36 cellular contexts compared by ENCODE assay signal in the genomic region with DNA sequence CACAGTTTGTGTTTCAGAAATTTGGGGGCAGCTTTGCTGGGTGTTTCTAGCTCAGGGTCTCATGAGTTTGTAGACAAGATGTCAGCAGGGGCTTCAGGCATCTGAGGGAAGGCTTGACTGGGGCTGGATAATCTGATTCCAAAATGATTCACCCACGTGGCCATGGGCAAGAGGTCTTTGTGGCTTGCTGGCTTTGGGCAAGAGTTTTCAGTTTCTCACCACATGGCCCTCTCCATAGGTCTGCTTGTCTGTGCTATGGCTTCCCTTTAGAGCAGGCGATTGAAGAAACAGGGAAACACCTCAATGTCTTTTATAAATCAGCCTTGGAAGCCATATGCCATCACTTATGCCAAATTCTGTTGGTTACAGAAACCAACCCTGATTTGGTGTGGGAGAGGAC.
"Had no signal": no experiment of that assay in that cellular context is flagged by ENCODE, and none has a peak within 500 bp of the region (broad histone marks: within the 10 kb centered on the region; RNA-seq: fewer than 3 reads in every experiment).

No MANE protein-coding gene starts in this region.

- FAIRE-seq: TTC549 had no signal

- ATAC-seq: activated CD8-positive, alpha-beta T cell treated with anti-CD3 and anti-CD28 coated beads for 36 hours; activated naive CD8-positive, alpha-beta T cell treated with anti-CD3 and anti-CD28 coated beads, Interleukin-2, amount 50 U/mL, for 24 hours; activated T-cell treated with anti-CD3 and anti-CD28 coated beads, Interleukin-2, amount 50 U/mL, for 4 hours; activated T-cell treated with anti-CD3 and anti-CD28 coated beads, Interleukin-2, amount 50 U/mL, for 72 hours; body of pancreas had no signal

- H3K27ac ChIP-seq: ascending aorta, body of pancreas, brain microvascular endothelial cell, breast epithelium, VCaP had no signal

- H3K27me3 ChIP-seq: ascending aorta, body of pancreas, brain microvascular endothelial cell, breast epithelium had no signal

- DNase-seq: activated B cell treated with CpG ODN at 0.5 μM for 24 hours; activated CD4-positive, alpha-beta memory T cell treated with anti-CD3 and anti-CD28 coated beads for 36 hours; activated CD4-positive, alpha-beta T cell treated with anti-CD3 and anti-CD28 coated beads for 4 hours; activated CD4-positive, alpha-beta T cell treated with anti-CD3 and anti-CD28 coated beads, Interleukin-2, amount 10 ng/mL, durations not matched to agents 24 days and 14 days; activated CD4-positive, alpha-beta T cell treated with anti-CD3 and anti-CD28 coated beads, Interleukin-2, amount 50 U/mL, for 1 hour; activated CD4-positive, alpha-beta T cell treated with anti-CD3 and anti-CD28 coated beads, Interleukin-2, amount 50 U/mL, for 4 hours; activated CD4-positive, CD25-positive, alpha-beta regulatory T cell treated with anti-CD3 and anti-CD28 coated beads, Interleukin-2, amount 50 U/mL, for 72 hours; activated CD8-positive, alpha-beta memory T cell treated with anti-CD3 and anti-CD28 coated beads, Interleukin-2, amount 50 U/mL, for 4 hours; activated CD8-positive, alpha-beta T cell treated with anti-CD3 and anti-CD28 coated beads for 36 hours; activated effector memory CD4-positive, alpha-beta T cell treated with Interleukin-2 at 50 U/mL for 16 hours; activated gamma-delta T cell; activated naive CD4-positive, alpha-beta T cell treated with Interleukin-2 at 50 U/mL for 16 hours; activated naive CD8-positive, alpha-beta T cell treated with anti-CD3 and anti-CD28 coated beads, Interleukin-2, amount 10 ng/mL, durations not matched to agents 7 days and 5 days; activated naive CD8-positive, alpha-beta T cell treated with anti-CD3 and anti-CD28 coated beads, Interleukin-2, amount 50 U/mL, for 24 hours; activated T-cell treated with anti-CD3 and anti-CD28 coated beads for 4 hours; activated T-cell treated with anti-CD3 and anti-CD28 coated beads, Interleukin-2, amount 50 U/mL, for 1 hour; activated T-cell treated with anti-CD3 and anti-CD28 coated beads, Interleukin-2, amount 50 U/mL, for 4 hours; activated T-cell treated with anti-CD3 and anti-CD28 coated beads, Interleukin-2, amount 50 U/mL, for 72 hours; amygdala; anterior cingulate cortex; body of pancreas; brain microvascular endothelial cell; central memory CD4-positive, alpha-beta T cell; T-helper 1 cell; T-helper 2 cell; T-helper 9 cell had no signal

- H3K36me3 ChIP-seq: breast epithelium had no signal

- H3K4me3 Mint-ChIP-seq: activated B cell treated with CpG ODN at 0.5 μM for 24 hours; activated CD4-positive, alpha-beta memory T cell treated with anti-CD3 and anti-CD28 coated beads for 36 hours; activated CD4-positive, alpha-beta T cell treated with anti-CD3 and anti-CD28 coated beads, Interleukin-2, amount 10 ng/mL, durations not matched to agents 24 days and 14 days; activated CD8-positive, alpha-beta T cell treated with anti-CD3 and anti-CD28 coated beads for 36 hours; activated naive CD4-positive, alpha-beta T cell treated with anti-CD3 and anti-CD28 coated beads, Interleukin-2, amount 50 U/mL, for 24 hours; activated naive CD8-positive, alpha-beta T cell; activated naive CD8-positive, alpha-beta T cell treated with anti-CD3 and anti-CD28 coated beads, Interleukin-2, amount 10 ng/mL, durations not matched to agents 7 days and 5 days; activated naive CD8-positive, alpha-beta T cell treated with anti-CD3 and anti-CD28 coated beads, Interleukin-2, amount 50 U/mL, for 24 hours; activated T-cell treated with anti-CD3 and anti-CD28 coated beads, Interleukin-2, amount 50 U/mL, for 4 hours; activated T-cell treated with anti-CD3 and anti-CD28 coated beads, Interleukin-2, amount 50 U/mL, for 72 hours; activated T-helper 1 cell treated with anti-CD3 and anti-CD28 coated beads, Interleukin-12 subunit alpha, Interleukin-12 subunit beta, Interleukin-2, Interleukin-4 antibody, amounts not matched to agents 30 ng/mL and 10 ng/mL and 1 ng/mL, durations not matched to agents 14 hours and 24 hours and 36 hours; T-helper 1 cell treated with Interleukin-12 subunit alpha and Interleukin-12 subunit beta and Interleukin-4 antibody, amounts not matched to agents 30 μg/mL and 1 μg/mL, for 36 hours; T-helper 2 cell treated with Interferon-gamma antibody and Interleukin-4, amounts not matched to agents 5 μg/mL and 100 μg/mL, for 36 hours had no signal

- H3K4me3 ChIP-seq: ascending aorta, body of pancreas, breast epithelium had no signal

- H3K9me3 ChIP-seq: ascending aorta, body of pancreas, breast epithelium had no signal

- H3K4me1 Mint-ChIP-seq: activated B cell treated with CpG ODN at 0.5 μM for 24 hours had no signal

- H3K27me3 Mint-ChIP-seq: activated B cell treated with CpG ODN at 0.5 μM for 24 hours; activated CD4-positive, alpha-beta memory T cell treated with anti-CD3 and anti-CD28 coated beads for 36 hours; activated CD4-positive, alpha-beta T cell treated with anti-CD3 and anti-CD28 coated beads, Interleukin-2, amount 10 ng/mL, durations not matched to agents 24 days and 14 days; activated CD8-positive, alpha-beta T cell treated with anti-CD3 and anti-CD28 coated beads for 36 hours; activated naive CD4-positive, alpha-beta T cell treated with anti-CD3 and anti-CD28 coated beads, Interleukin-2, amount 50 U/mL, for 24 hours; activated naive CD8-positive, alpha-beta T cell; activated naive CD8-positive, alpha-beta T cell treated with anti-CD3 and anti-CD28 coated beads, Interleukin-2, amount 10 ng/mL, durations not matched to agents 7 days and 5 days; activated naive CD8-positive, alpha-beta T cell treated with anti-CD3 and anti-CD28 coated beads, Interleukin-2, amount 50 U/mL, for 24 hours had no signal

- H3K4me1 ChIP-seq: ascending aorta, breast epithelium had no signal

- H3K9me3 Mint-ChIP-seq: activated B cell treated with CpG ODN at 0.5 μM for 24 hours; activated CD4-positive, alpha-beta memory T cell treated with anti-CD3 and anti-CD28 coated beads for 36 hours; activated CD4-positive, alpha-beta T cell treated with anti-CD3 and anti-CD28 coated beads, Interleukin-2, amount 10 ng/mL, durations not matched to agents 24 days and 14 days; activated CD8-positive, alpha-beta T cell treated with anti-CD3 and anti-CD28 coated beads for 36 hours; activated naive CD4-positive, alpha-beta T cell treated with anti-CD3 and anti-CD28 coated beads, Interleukin-2, amount 50 U/mL, for 24 hours; activated naive CD8-positive, alpha-beta T cell treated with anti-CD3 and anti-CD28 coated beads, Interleukin-2, amount 10 ng/mL, durations not matched to agents 7 days and 5 days; activated naive CD8-positive, alpha-beta T cell treated with anti-CD3 and anti-CD28 coated beads, Interleukin-2, amount 50 U/mL, for 24 hours; activated T-cell treated with anti-CD3 and anti-CD28 coated beads, Interleukin-2, amount 50 U/mL, for 4 hours; activated T-helper 1 cell treated with anti-CD3 and anti-CD28 coated beads, Interleukin-12 subunit alpha, Interleukin-12 subunit beta, Interleukin-2, Interleukin-4 antibody, amounts not matched to agents 30 ng/mL and 10 ng/mL and 1 ng/mL, durations not matched to agents 14 hours and 24 hours and 36 hours; activated T-helper 2 cell treated with anti-CD3 and anti-CD28 coated beads, Interferon-gamma antibody, Interleukin-2, Interleukin-4, amounts not matched to agents 10 μg/mL and 5 μg/mL and 100 μg/mL, durations not matched to agents 14 hours and 24 hours and 36 hours; T-helper 1 cell treated with Interleukin-12 subunit alpha and Interleukin-12 subunit beta and Interleukin-4 antibody, amounts not matched to agents 30 μg/mL and 1 μg/mL, for 36 hours; T-helper 2 cell treated with Interferon-gamma antibody and Interleukin-4, amounts not matched to agents 5 μg/mL and 100 μg/mL, for 36 hours had no signal

- H3K27ac Mint-ChIP-seq: activated B cell treated with CpG ODN at 0.5 μM for 24 hours; activated CD4-positive, alpha-beta memory T cell treated with anti-CD3 and anti-CD28 coated beads for 36 hours; activated CD4-positive, alpha-beta T cell treated with anti-CD3 and anti-CD28 coated beads, Interleukin-2, amount 10 ng/mL, durations not matched to agents 24 days and 14 days; activated CD8-positive, alpha-beta T cell treated with anti-CD3 and anti-CD28 coated beads for 36 hours; activated naive CD4-positive, alpha-beta T cell treated with anti-CD3 and anti-CD28 coated beads, Interleukin-2, amount 50 U/mL, for 24 hours; activated naive CD8-positive, alpha-beta T cell; activated naive CD8-positive, alpha-beta T cell treated with anti-CD3 and anti-CD28 coated beads, Interleukin-2, amount 10 ng/mL, durations not matched to agents 7 days and 5 days; activated T-helper 1 cell treated with anti-CD3 and anti-CD28 coated beads, Interleukin-12 subunit alpha, Interleukin-12 subunit beta, Interleukin-2, Interleukin-4 antibody, amounts not matched to agents 30 ng/mL and 10 ng/mL and 1 ng/mL, durations not matched to agents 14 hours and 24 hours and 36 hours; activated T-helper 2 cell treated with anti-CD3 and anti-CD28 coated beads, Interferon-gamma antibody, Interleukin-2, Interleukin-4, amounts not matched to agents 10 μg/mL and 5 μg/mL and 100 μg/mL, durations not matched to agents 14 hours and 24 hours and 36 hours; T-helper 1 cell treated with Interleukin-12 subunit alpha and Interleukin-12 subunit beta and Interleukin-4 antibody, amounts not matched to agents 30 μg/mL and 1 μg/mL, for 36 hours; T-helper 2 cell treated with Interferon-gamma antibody and Interleukin-4, amounts not matched to agents 5 μg/mL and 100 μg/mL, for 36 hours had no signal
